8 cellular contexts compared by ENCODE assay signal in genomic region chr13:30463820-30464495, GRCh38. TPM values are rescaled to one million over a fixed set of nuclear protein-coding genes. Genes with fewer than 3 reads are reported as not detected.
A peak's percentile ranks its signal among the peaks of the same experiment; 100 is the strongest.
DNase-seq lines count a peak whose midpoint lies in the region; ATAC-seq and TF ChIP-seq lines count a peak whose summit lies in the region.

No MANE protein-coding gene starts in this region.

- peak overlapping the region; percentile 93 for H3K4me2 ChIP-seq in OCI-LY1 (ENCODE audit: low read length)
- peak overlapping the region; percentile 83 for H3K4me2 ChIP-seq in fibroblast of lung (ENCODE audit: extremely low read depth, insufficient read depth, low read length)
- peak overlapping the region; percentile 77 for H3K4me2 ChIP-seq in neural cell (ENCODE audit: low read length)

- H3K9me2 ChIP-seq in OCI-LY1 (ENCODE audit: low read depth, low read length) (no peaks in the 10 kb centered on the region), neural cell (ENCODE audit: insufficient read depth, low read length) (no peaks in the 10 kb centered on the region)

- DNase-seq in NCI-H1105 treated with DMSO at 0.1 percent for 48 hours (lab: John Stamatoyannopoulos, UW) = peak; percentile 47
- no peak for DNase-seq in NCI-H1105 (lab: John Stamatoyannopoulos, UW)
- peak; percentile 60 for DNase-seq in activated T-helper 1 cell treated with Interleukin-2 at 50 U/mL for 16 hours (ENCODE audit: low read depth)
- peak; percentile 62 to 69 for DNase-seq in fibroblast of lung (ENCODE audit: low read depth in 2 of 2)
- DNase-seq in stimulated activated naive CD4-positive, alpha-beta T cell treated with Interleukin-2 at 50 U/mL for 16 hours (lab: John Stamatoyannopoulos, UW) = peak; percentile 72

- no peak for TF ChIP-seq CTCF in OCI-LY1 (IDR thresholded peaks at IDR 0.05; ENCODE audit: low read length)
- TF ChIP-seq CTCF in fibroblast of lung (conservative IDR thresholded peaks at IDR 0.05 in 1 of 2, IDR thresholded peaks at IDR 0.05 in 1 of 2; ENCODE audit: low read depth in 1 of 2, low read length in 2 of 2) = no peak
- no peak for TF ChIP-seq CTCF in neural cell (IDR thresholded peaks at IDR 0.05; ENCODE audit: poor library complexity, severe bottlenecking)

- ATAC-seq in HG02798 (IDR thresholded peaks at IDR 0.05; ENCODE audit: poor library complexity, unreplicated experiment) = peak; percentile 34

- H3K9ac ChIP-seq in OCI-LY1 (ENCODE audit: low read length) (peak overlapping the region; percentile 95), fibroblast of lung (ENCODE audit: insufficient read depth, low read length) (peak overlapping the region; percentile 86), neural cell (ENCODE audit: low read length) (peak overlapping the region; percentile 73)

- no peak for TF ChIP-seq RAD21 in neural cell (conservative IDR thresholded peaks at IDR 0.05)

- H3K27me3 ChIP-seq in OCI-LY1 (ENCODE audit: insufficient read depth, low read length) (no peaks in the 10 kb centered on the region), fibroblast of lung (ENCODE audit: control insufficient read depth, insufficient read depth, low read length) (no peaks in the 10 kb centered on the region), neural cell (ENCODE audit: insufficient read depth, low read depth, low read length) (no peaks in the 10 kb centered on the region)

- H3K79me2 ChIP-seq in OCI-LY1 (ENCODE audit: insufficient read depth, low read length) (peaks cover 33% of the 10 kb centered on the region), fibroblast of lung (ENCODE audit: control insufficient read depth, insufficient read depth, low read length) (peaks cover 26% of the 10 kb centered on the region), neural cell (replicated peaks; ENCODE audit: insufficient read depth, low read length) (peaks cover 30% of the 10 kb centered on the region)

- H3K9me3 ChIP-seq in OCI-LY1 (ENCODE audit: low read length) = no peaks in the 10 kb centered on the region
- no peaks in the 10 kb centered on the region for H3K9me3 ChIP-seq in fibroblast of lung (ENCODE audit: control insufficient read depth, insufficient read depth, low read depth, low read length)
- H3K9me3 ChIP-seq in neural cell (ENCODE audit: low read length) = no peaks in the 10 kb centered on the region

- no peak overlapping the region for H2AFZ ChIP-seq in OCI-LY1 (ENCODE audit: low read length)
- H2AFZ ChIP-seq in fibroblast of lung (ENCODE audit: low read length) = no peak overlapping the region
- peak overlapping the region; percentile 32 for H2AFZ ChIP-seq in neural cell (ENCODE audit: low read depth, low read length)

- H3K4me1 ChIP-seq in OCI-LY1 (ENCODE audit: insufficient read depth, low read length, severe bottlenecking) (peaks cover 57% of the 10 kb centered on the region), fibroblast of lung (ENCODE audit: control insufficient read depth, extremely low read depth, insufficient read depth, low read length) (peaks cover 2% of the 10 kb centered on the region)

- peak overlapping the region; percentile 90 for H3K4me3 ChIP-seq in OCI-LY1 (ENCODE audit: low read depth, low read length, poor library complexity, severe bottlenecking)
- peak overlapping the region; percentile 51 to 82 (median 76) for H3K4me3 ChIP-seq in fibroblast of lung (replicated peaks in 1 of 4; ENCODE audit: control extremely low read depth in 1 of 4, insufficient read depth in 1 of 4, low read depth in 3 of 4, low read length in 4 of 4)
- H3K4me3 ChIP-seq in neural cell (ENCODE audit: low read length) = peak overlapping the region; percentile 80

- TF ChIP-seq EP300 in neural cell (conservative IDR thresholded peaks at IDR 0.05; ENCODE audit: poor library complexity, severe bottlenecking) = no peak

- H3F3A ChIP-seq in OCI-LY1 (ENCODE audit: insufficient read depth, low read length) (peaks cover 20% of the 10 kb centered on the region), neural cell (ENCODE audit: insufficient read depth, low read length, poor library complexity, severe bottlenecking) (peaks cover 2% of the 10 kb centered on the region)

- H4K20me1 ChIP-seq in OCI-LY1 (ENCODE audit: insufficient read depth, low read length) (no peaks in the 10 kb centered on the region), fibroblast of lung (ENCODE audit: control insufficient read depth, extremely low read depth, insufficient read depth, low read length) (no peaks in the 10 kb centered on the region), neural cell (ENCODE audit: insufficient read depth) (no peaks in the 10 kb centered on the region)

- peak overlapping the region; percentile 92 for H3K27ac ChIP-seq in OCI-LY1 (ENCODE audit: low read depth, low read length, poor library complexity, severe bottlenecking)
- peak overlapping the region; percentile 80 for H3K27ac ChIP-seq in fibroblast of lung (ENCODE audit: insufficient read depth, low read length)
- peak overlapping the region; percentile 64 for H3K27ac ChIP-seq in neural cell (ENCODE audit: low read length)

- peaks cover 44% of the 10 kb centered on the region for H3K36me3 ChIP-seq in OCI-LY1 (ENCODE audit: insufficient read depth, low read length)
- H3K36me3 ChIP-seq in fibroblast of lung (ENCODE audit: control insufficient read depth, insufficient read depth, low read length) = no peaks in the 10 kb centered on the region
- H3K36me3 ChIP-seq in neural cell (ENCODE audit: insufficient read depth, low read length) = peaks cover 4% of the 10 kb centered on the region

TF ChIP-seq in neural cell, 6 proteins besides CTCF, POLR2A, EP300 and RAD21:
- TF ChIP-seq POLR2AphosphoS5 (IDR thresholded peaks at IDR 0.05) = no peak
- TF ChIP-seq SMC3 (conservative IDR thresholded peaks at IDR 0.05; ENCODE audit: poor library complexity) = no peak
- no peak for TF ChIP-seq EZH2 (IDR thresholded peaks at IDR 0.05; ENCODE audit: borderline replicate concordance, insufficient read depth, low read length, poor library complexity, severe bottlenecking)
- no peak for TF ChIP-seq REST (IDR thresholded peaks at IDR 0.05; ENCODE audit: borderline replicate concordance)
- no peak for TF ChIP-seq TAF1 (IDR thresholded peaks at IDR 0.05; ENCODE audit: low read depth)

RNA-seq across cellular contexts. Expression of gene HMGB1, which starts 1.8 kb away (rescaled TPM):
- 74.0 and 145 TPM in 2 replicates for total RNA-seq in fibroblast of lung
- 267 and 457 TPM in 2 replicates for polyA plus RNA-seq in fibroblast of lung
- polyA plus RNA-seq in fibroblast of lung (2012) = 259 and 484 TPM in 2 replicates
- polyA minus RNA-seq in fibroblast of lung (ENCODE audit: low replicate concordance) = 6.7 and 9.1 TPM in 2 replicates
- 949 and 1,091 TPM in 2 replicates for polyA plus RNA-seq in neural cell
- polyA minus RNA-seq in neural cell = 250 and 501 TPM in 2 replicates

RNA-seq across cellular contexts. Expression of gene UBE2L5, which starts 41.7 kb away (rescaled TPM):
- total RNA-seq in fibroblast of lung = not detected in 2 replicates
- polyA plus RNA-seq in fibroblast of lung (0.17 and 0.20 TPM in 2 replicates), neural cell (not detected in 2 replicates)
- 1.1 TPM in 1 of 2 replicates, not detected in the other for polyA plus RNA-seq in fibroblast of lung (2012)
- polyA minus RNA-seq in fibroblast of lung (ENCODE audit: low replicate concordance) (not detected in 2 replicates), neural cell (not detected in 2 replicates)
